Comparison of ENCODE assay signal across 24 cellular contexts in genomic region chr2:140154711-140155110, GRCh38.
A peak's percentile ranks its signal among the peaks of the same experiment; 100 is the strongest.
DNase-seq lines count a peak whose midpoint lies in the region; TF ChIP-seq lines count a peak whose summit lies in the region.
"Had no signal": no experiment of that assay in that cellular context is flagged by ENCODE, and none has a peak within 500 bp of the region (broad histone marks: within the 10 kb centered on the region; RNA-seq: fewer than 3 reads in every experiment).

No MANE protein-coding gene starts in this region.

- DNase-seq in LHCN-M2 (ENCODE audit: low read depth) (peak; percentile 2), astrocyte of the spinal cord (ENCODE audit: low read depth, low spot score) (peak; percentile 4), fibroblast of peridontal ligament (ENCODE audit: extremely low read depth) (peak; percentile 11), skeletal muscle cell (ENCODE audit: low read depth) (peak; percentile 77), kidney glomerular epithelial cell (lab: John Stamatoyannopoulos, UW) (no peak), NCI-H1092 (lab: John Stamatoyannopoulos, UW) (no peak)
- DNase-seq in NK-92 treated with Interleukin-12 subunit alpha and Interleukin-12 subunit beta, amount 100 ng/mL, for 24 hours (lab: John Stamatoyannopoulos, UW), result no peak
- DNase-seq: AML-193; CD4-positive, alpha-beta T cell; IMR-90; KG1; MM.1S; NCI-H1417 treated with DMSO at 0.1 percent for 48 hours; NCI-H1694 treated with DMSO at 0.1 percent for 48 hours; NCI-H2081; NCI-H226; NCI-H510A; NCI-H69; SIG-M5 had no signal

- TF ChIP-seq CTCF in astrocyte of the spinal cord (IDR thresholded peaks at IDR 0.05; ENCODE audit: low read depth, low read length), result no peak

- in situ Hi-C loops in astrocyte of the spinal cord (cut with HindIII; ENCODE audit: low sequenced_read_pairs), result no loop called here

- H3K4me3 ChIP-seq in astrocyte of the spinal cord (ENCODE audit: low read depth, low read length) (no peak overlapping the region), skeletal muscle cell (ENCODE audit: low read depth, low read length) (no peak overlapping the region)
- H3K4me3 ChIP-seq: A549; BLaER1 treated with 17β-estradiol and CSF1 and Interleukin-3, amounts not matched to agents 10 nM and 100 nM; GM12878; GM23338; SK-N-MC had no signal

Comparison
In these comparisons a context has a peak if more than half of its experiments do, and no peak if none do; other contexts are left out.
1. DNase-seq: peak in LHCN-M2 (single experiment), astrocyte of the spinal cord (single experiment), fibroblast of peridontal ligament (single experiment) and skeletal muscle cell (single experiment); none in NK-92 treated with Interleukin-12 subunit alpha and Interleukin-12 subunit beta, amount 100 ng/mL, for 24 hours (single experiment), kidney glomerular epithelial cell (single experiment) and NCI-H1092 (single experiment).